ENCODE assay signal across 1 cellular context in genomic region chr4:70734168-70734954, GRCh38.
TF ChIP-seq lines count a peak whose summit lies in the region.

No MANE protein-coding gene starts in this region.

TF ChIP-seq in GM23338, 12 proteins besides CTCF, POLR2A, EP300 and RAD21 (continued from another document):
- TF ChIP-seq, protein P1, sequence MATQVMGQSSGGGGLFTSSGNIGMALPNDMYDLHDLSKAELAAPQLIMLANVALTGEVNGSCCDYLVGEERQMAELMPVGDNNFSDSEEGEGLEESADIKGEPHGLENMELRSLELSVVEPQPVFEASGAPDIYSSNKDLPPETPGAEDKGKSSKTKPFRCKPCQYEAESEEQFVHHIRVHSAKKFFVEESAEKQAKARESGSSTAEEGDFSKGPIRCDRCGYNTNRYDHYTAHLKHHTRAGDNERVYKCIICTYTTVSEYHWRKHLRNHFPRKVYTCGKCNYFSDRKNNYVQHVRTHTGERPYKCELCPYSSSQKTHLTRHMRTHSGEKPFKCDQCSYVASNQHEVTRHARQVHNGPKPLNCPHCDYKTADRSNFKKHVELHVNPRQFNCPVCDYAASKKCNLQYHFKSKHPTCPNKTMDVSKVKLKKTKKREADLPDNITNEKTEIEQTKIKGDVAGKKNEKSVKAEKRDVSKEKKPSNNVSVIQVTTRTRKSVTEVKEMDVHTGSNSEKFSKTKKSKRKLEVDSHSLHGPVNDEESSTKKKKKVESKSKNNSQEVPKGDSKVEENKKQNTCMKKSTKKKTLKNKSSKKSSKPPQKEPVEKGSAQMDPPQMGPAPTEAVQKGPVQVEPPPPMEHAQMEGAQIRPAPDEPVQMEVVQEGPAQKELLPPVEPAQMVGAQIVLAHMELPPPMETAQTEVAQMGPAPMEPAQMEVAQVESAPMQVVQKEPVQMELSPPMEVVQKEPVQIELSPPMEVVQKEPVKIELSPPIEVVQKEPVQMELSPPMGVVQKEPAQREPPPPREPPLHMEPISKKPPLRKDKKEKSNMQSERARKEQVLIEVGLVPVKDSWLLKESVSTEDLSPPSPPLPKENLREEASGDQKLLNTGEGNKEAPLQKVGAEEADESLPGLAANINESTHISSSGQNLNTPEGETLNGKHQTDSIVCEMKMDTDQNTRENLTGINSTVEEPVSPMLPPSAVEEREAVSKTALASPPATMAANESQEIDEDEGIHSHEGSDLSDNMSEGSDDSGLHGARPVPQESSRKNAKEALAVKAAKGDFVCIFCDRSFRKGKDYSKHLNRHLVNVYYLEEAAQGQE (IDR thresholded peaks at IDR 0.05; ENCODE audit: unreplicated experiment): no peak
